21 cellular contexts compared by ENCODE assay signal in genomic region chr5:97267767-97268166, GRCh38.
DNase-seq lines count a peak whose midpoint lies in the region; ATAC-seq, FAIRE-seq and TF ChIP-seq lines count a peak whose summit lies in the region.
"Had no signal": no experiment of that assay in that cellular context is flagged by ENCODE, and none has a peak within 500 bp of the region (broad histone marks: within the 10 kb centered on the region; RNA-seq: fewer than 3 reads in every experiment).

No MANE protein-coding gene starts in this region.

- peak; percentile 84 for FAIRE-seq in bronchial epithelial cell (lab: Jason Lieb, UNC)
- FAIRE-seq: D721Med, G401.6, GM12892, GM19239 had no signal

- no peaks in the 10 kb centered on the region for H3K36me3 ChIP-seq in bronchial epithelial cell (ENCODE audit: control insufficient read depth, insufficient read depth, low read length)
- H3K36me3 ChIP-seq in gastroesophageal sphincter: no peaks in the 10 kb centered on the region
- H3K36me3 ChIP-seq: BE2C; BLaER1 treated with 17β-estradiol and CSF1 and Interleukin-3, amounts not matched to agents 10 nM and 100 nM had no signal

- TF ChIP-seq CTCF in bronchial epithelial cell (IDR thresholded peaks at IDR 0.05; ENCODE audit: insufficient read depth, low read length, severe bottlenecking): no peak
- TF ChIP-seq CTCF in gastroesophageal sphincter (IDR thresholded peaks at IDR 0.05): no peak

- DNase-seq in G401 (ENCODE audit: low spot score): peak; percentile 0
- no peak for DNase-seq in bronchial epithelial cell (ENCODE audit: low read depth)
- DNase-seq in medulla oblongata (ENCODE audit: extremely low spot score): peak; percentile 60
- no peak for DNase-seq in kidney tubule cell (ENCODE audit: low spot score)
- no peak for DNase-seq in NCI-H524 (lab: John Stamatoyannopoulos, UW)
- DNase-seq: BE2C; CD4-positive, alpha-beta T cell; CD8-positive, alpha-beta memory T cell; DMS 273 treated with DMSO at 0.1 percent for 48 hours; DMS79 treated with DMSO at 0.1 percent for 48 hours; GOT3; H7; HCEC 1CT had no signal

- H3K27me3 ChIP-seq in bronchial epithelial cell (ENCODE audit: control insufficient read depth, insufficient read depth, low read length) (no peaks in the 10 kb centered on the region), gastroesophageal sphincter (no peaks in the 10 kb centered on the region)
- H3K27me3 ChIP-seq: BE2C; BLaER1 treated with 17β-estradiol and CSF1 and Interleukin-3, amounts not matched to agents 10 nM and 100 nM had no signal

- peaks cover 0 to 14% (median 0%) of the 10 kb centered on the region in 3 donors for H3K4me1 ChIP-seq in gastroesophageal sphincter
- H3K4me1 ChIP-seq: BE2C had no signal

- in situ Hi-C loops in G401 (cut with HindIII; ENCODE audit: low sequenced_read_pairs): no loop called here

- no peak overlapping the region for H3K4me3 ChIP-seq in bronchial epithelial cell (ENCODE audit: low read depth, low read length)
- no peak overlapping the region for H3K4me3 ChIP-seq in gastroesophageal sphincter
- H3K4me3 ChIP-seq: BLaER1 treated with 17β-estradiol and CSF1 and Interleukin-3, amounts not matched to agents 10 nM and 100 nM had no signal

- peak overlapping the region in 3 of 4 donors; percentile 3 to 59 (median 43) for H3K27ac ChIP-seq in gastroesophageal sphincter
- H3K27ac ChIP-seq: BLaER1 treated with 17β-estradiol and CSF1 and Interleukin-3, amounts not matched to agents 10 nM and 100 nM had no signal

- WGBS in gastroesophageal sphincter (ENCODE audit: low coverage in 1 of 2), 2 donors: 70% methylated on average over 3 of the region's 3 CpGs; no CpG with 5 or more reads in 1 of the 2 donors

- peaks cover 0 to 17% (median 0%) of the 10 kb centered on the region in 3 donors for H3K9me3 ChIP-seq in gastroesophageal sphincter
- H3K9me3 ChIP-seq: BE2C had no signal

- no peak for ATAC-seq in gastroesophageal sphincter
- no peak for ATAC-seq in HG02623 (IDR thresholded peaks at IDR 0.05; ENCODE audit: unreplicated experiment)
- ATAC-seq in SK-N-SH treated with all-trans-retinoic acid at 6 μM for 48 hours: no peak

- TF ChIP-seq EP300 in gastroesophageal sphincter (IDR thresholded peaks at IDR 0.05): no peak

- TF ChIP-seq POLR2A in gastroesophageal sphincter (IDR thresholded peaks at IDR 0.05): no peak

TF ChIP-seq in SK-N-SH treated with all-trans-retinoic acid at 6 μM for 48 hours, 23 proteins besides CTCF, POLR2A, EP300 and RAD21:
- TF ChIP-seq SNAI2 (CRISPR knock-in tag; IDR thresholded peaks at IDR 0.05) (no peak), ARNTL (CRISPR knock-in tag; IDR thresholded peaks at IDR 0.05; ENCODE audit: borderline replicate concordance, low read depth) (no peak), PATZ1 (CRISPR knock-in tag; IDR thresholded peaks at IDR 0.05; ENCODE audit: borderline replicate concordance) (no peak), ZNF565 (CRISPR knock-in tag; conservative IDR thresholded peaks at IDR 0.05; ENCODE audit: low read depth) (no peak), TOX (CRISPR knock-in tag; IDR thresholded peaks at IDR 0.05; ENCODE audit: borderline replicate concordance) (no peak), RARB (CRISPR knock-in tag; IDR thresholded peaks at IDR 0.05) (no peak), ZNF70 (CRISPR knock-in tag; IDR thresholded peaks at IDR 0.05) (no peak), TSHZ2 (CRISPR knock-in tag; IDR thresholded peaks at IDR 0.05) (no peak), ZNF8 (CRISPR knock-in tag; IDR thresholded peaks at IDR 0.05) (no peak), PPARA (CRISPR knock-in tag; IDR thresholded peaks at IDR 0.05; ENCODE audit: borderline replicate concordance) (no peak), TCF4 (CRISPR knock-in tag; IDR thresholded peaks at IDR 0.05; ENCODE audit: borderline replicate concordance) (no peak), ESRRG (CRISPR knock-in tag; IDR thresholded peaks at IDR 0.05) (no peak), CSDC2 (CRISPR knock-in tag; IDR thresholded peaks at IDR 0.05) (no peak), ZFP3 (CRISPR knock-in tag; IDR thresholded peaks at IDR 0.05) (no peak), CREB5 (CRISPR knock-in tag; IDR thresholded peaks at IDR 0.05; ENCODE audit: low read depth) (no peak), ZC3H10 (CRISPR knock-in tag; IDR thresholded peaks at IDR 0.05) (no peak), OSR1 (CRISPR knock-in tag; IDR thresholded peaks at IDR 0.05) (no peak), CSRNP3 (CRISPR knock-in tag; IDR thresholded peaks at IDR 0.05) (no peak)

Comparison
In these comparisons a context has a peak if more than half of its experiments do, and no peak if none do; other contexts are left out.
1. DNase-seq: peak in G401 (single experiment) and medulla oblongata (single experiment); none in bronchial epithelial cell (single experiment), kidney tubule cell (single experiment) and NCI-H524 (0 of 2).